21 cellular contexts compared by ENCODE assay signal in genomic region chr1:981491-981954, GRCh38. TPM values are rescaled to one million over a fixed set of nuclear protein-coding genes. Genes with fewer than 3 reads are reported as not detected.
DNase-seq lines count a peak whose midpoint lies in the region; ATAC-seq, FAIRE-seq and TF ChIP-seq lines count a peak whose summit lies in the region.
"Had no signal": no experiment of that assay in that cellular context is flagged by ENCODE, and none has a peak within 500 bp of the region (broad histone marks: within the 10 kb centered on the region; RNA-seq: fewer than 3 reads in every experiment).

No MANE protein-coding gene starts in this region.

- peaks cover 17 to 60% (median 29%) of the 10 kb centered on the region in 11 experiments for H3K27me3 ChIP-seq in BLaER1 treated with 17β-estradiol and CSF1 and Interleukin-3, amounts not matched to agents 10 nM and 100 nM
- peaks cover 0 to 12% (median 0%) of the 10 kb centered on the region in 9 donors for H3K27me3 ChIP-seq in heart left ventricle
- H3K27me3 ChIP-seq in skeletal muscle tissue (ENCODE audit: control insufficient read depth in 3 of 3, insufficient read depth in 3 of 3, low read length in 3 of 3): peaks cover 0 to 7% (median 3%) of the 10 kb centered on the region in 3 donors
- peaks cover 13% of the 10 kb centered on the region; the same call in 1 of the 2 replicates for H3K27me3 ChIP-seq in SK-N-SH (ENCODE audit: insufficient read depth)

- H3K9me3 ChIP-seq in BLaER1 treated with 17β-estradiol and CSF1 and Interleukin-3, amounts not matched to agents 10 nM and 100 nM (replicated peaks in 1 of 11): 0 out of 22 replicates have a peak, but pooled peaks cover 0 to 4% (median 0%) of the 10 kb centered on the region in 11 experiments
- H3K9me3 ChIP-seq in heart left ventricle (no peaks in the 10 kb centered on the region), kidney (ENCODE audit: control insufficient read depth in 1 of 2, low read length in 2 of 2) (no peaks in the 10 kb centered on the region), skeletal muscle tissue (ENCODE audit: control insufficient read depth in 3 of 3, low read length in 3 of 3) (no peaks in the 10 kb centered on the region), SK-N-SH (no peaks in the 10 kb centered on the region)
- H3K9me3 ChIP-seq: A549 had no signal

- no peaks in the 10 kb centered on the region for H3K4me1 Mint-ChIP-seq in natural killer cell
- H3K4me1 Mint-ChIP-seq: GM23338 had no signal

- CTCF ChIA-PET in SK-N-SH (lab: Yijun Ruan, JAX): interaction anchor here (0.5 to 9.1 kb wide), 16 partner anchors 8 to 311 kb away, joined by 3 to 246 read pairs (median 4); partner anchors contain the start of gene HES4

- POLR2A ChIA-PET in SK-N-SH (lab: Yijun Ruan, JAX): no interaction called here

- peak overlapping the region in 8 of 11 experiments; percentile 24 to 60 (median 51); a peak in 15 of 22 replicates for H3K4me2 ChIP-seq in BLaER1 treated with 17β-estradiol and CSF1 and Interleukin-3, amounts not matched to agents 10 nM and 100 nM
- no peak overlapping the region for H3K4me2 ChIP-seq in SK-N-SH
- H3K4me2 ChIP-seq: A549, GM23338 had no signal

- H3K27ac ChIP-seq in BLaER1 treated with 17β-estradiol and CSF1 and Interleukin-3, amounts not matched to agents 10 nM and 100 nM: no peak overlapping the region
- H3K27ac ChIP-seq in heart left ventricle: peak overlapping the region; percentile 79 to 100 (median 98)
- peak overlapping the region; percentile 54 to 57 for H3K27ac ChIP-seq in kidney (ENCODE audit: low read depth in 2 of 2, low read length in 2 of 2)
- peak overlapping the region; percentile 99 for H3K27ac ChIP-seq in skeletal muscle tissue (ENCODE audit: low read depth, low read length)
- no peak overlapping the region for H3K27ac ChIP-seq in SK-N-SH (ENCODE audit: low read depth in 2 of 2, low read length in 1 of 2)
- H3K27ac ChIP-seq: A549 had no signal

- TF ChIP-seq POLR2A in heart left ventricle (IDR thresholded peaks at IDR 0.05): no peak

- H2AFZ ChIP-seq in SK-N-SH (ENCODE audit: low read depth): no peak overlapping the region
- H2AFZ ChIP-seq: GM23338 had no signal

- FAIRE-seq in kidney (lab: Jason Lieb, UNC): no peak
- FAIRE-seq: A549, GM12891, GM19239 had no signal

- no peak for TF ChIP-seq EP300 in SK-N-SH (IDR thresholded peaks at IDR 0.05; ENCODE audit: borderline replicate concordance in 1 of 2, low read depth in 1 of 2, low read length in 1 of 2)

- H3K27ac Mint-ChIP-seq in natural killer cell: no peak overlapping the region
- H3K27ac Mint-ChIP-seq: GM23338 had no signal

- no peak for TF ChIP-seq CTCF in heart left ventricle (IDR thresholded peaks at IDR 0.05)
- no peak for TF ChIP-seq CTCF in kidney (IDR thresholded peaks at IDR 0.05; ENCODE audit: borderline replicate concordance, extremely low read depth, insufficient read depth)
- TF ChIP-seq CTCF in natural killer cell (IDR thresholded peaks at IDR 0.05): no peak
- TF ChIP-seq CTCF in SK-N-SH (IDR thresholded peaks at IDR 0.05): no peak

- H4K20me1 ChIP-seq in BLaER1 treated with 17β-estradiol and CSF1 and Interleukin-3, amounts not matched to agents 10 nM and 100 nM: peaks cover 0 to 22% (median 0%) of the 10 kb centered on the region in 11 experiments; a peak in 4 of 22 replicates
- no peaks in the 10 kb centered on the region for H4K20me1 ChIP-seq in SK-N-SH (ENCODE audit: insufficient read depth)

- no peaks in the 10 kb centered on the region for H3K36me3 ChIP-seq in BLaER1 treated with 17β-estradiol and CSF1 and Interleukin-3, amounts not matched to agents 10 nM and 100 nM
- H3K36me3 ChIP-seq in heart left ventricle (peaks cover 0 to 4% (median 0%) of the 10 kb centered on the region in 9 donors), kidney (ENCODE audit: control insufficient read depth in 1 of 2, insufficient read depth in 2 of 2, low read length in 2 of 2) (no peaks in the 10 kb centered on the region), skeletal muscle tissue (ENCODE audit: control insufficient read depth in 3 of 3, insufficient read depth in 3 of 3, low read length in 3 of 3) (peaks cover 5 to 29% (median 6%) of the 10 kb centered on the region in 3 donors), SK-N-SH (replicated peaks in 1 of 2; ENCODE audit: control insufficient read depth in 1 of 2, insufficient read depth in 2 of 2, low read length in 1 of 2) (no peaks in the 10 kb centered on the region)

- DNase-seq in heart left ventricle (peak in 4 of 5 donors; percentile 19 to 58 (median 46)), kidney (no peak), natural killer cell (no peak), SK-N-SH (no peak)
- DNase-seq: DMS53, EL, KBM-7, NCI-H187 treated with DMSO at 0.1 percent for 48 hours, NCI-H2227 treated with DMSO at 0.1 percent for 48 hours, NCI-H510A treated with DMSO at 0.1 percent for 48 hours, NCI-H82 had no signal

- H3K36me3 Mint-ChIP-seq in natural killer cell: no peaks in the 10 kb centered on the region
- H3K36me3 Mint-ChIP-seq: CD8-positive, alpha-beta memory T cell had no signal

- no peaks in the 10 kb centered on the region for H3F3A ChIP-seq in SK-N-SH (replicated peaks; ENCODE audit: insufficient read depth)

- no peak overlapping the region for H3K4me3 ChIP-seq in BLaER1 treated with 17β-estradiol and CSF1 and Interleukin-3, amounts not matched to agents 10 nM and 100 nM
- H3K4me3 ChIP-seq in heart left ventricle (peak overlapping the region; percentile 33 to 67 (median 56)), kidney (ENCODE audit: low read length in 2 of 2) (no peak overlapping the region), skeletal muscle tissue (ENCODE audit: low read length in 3 of 3) (peak overlapping the region; percentile 81 to 85 (median 83)), SK-N-SH (ENCODE audit: low read depth in 2 of 2, low read length in 1 of 2) (no peak overlapping the region)
- H3K4me3 ChIP-seq: A549, GM23338 had no signal

- no peak overlapping the region for H3K4me3 Mint-ChIP-seq in natural killer cell
- H3K4me3 Mint-ChIP-seq: CD8-positive, alpha-beta memory T cell; GM23338 had no signal

- H3K79me2 ChIP-seq in SK-N-SH (ENCODE audit: insufficient read depth): no peaks in the 10 kb centered on the region

- 49 to 58% (median 54%) methylated on average over 7 to 21 of the region's 21 CpGs for WGBS in heart left ventricle, 4 donors
- 47% methylated on average over 6 of the region's 21 CpGs for WGBS in SK-N-SH (ENCODE audit: low lambda C conversion rate)

- H3K4me1 ChIP-seq in BLaER1 treated with 17β-estradiol and CSF1 and Interleukin-3, amounts not matched to agents 10 nM and 100 nM: peaks cover 0 to 14% (median 11%) of the 10 kb centered on the region in 10 experiments; a peak in 12 of 20 replicates
- peaks cover 0 to 34% (median 4%) of the 10 kb centered on the region in 12 donors for H3K4me1 ChIP-seq in heart left ventricle
- H3K4me1 ChIP-seq in kidney (ENCODE audit: control insufficient read depth in 1 of 2, insufficient read depth in 1 of 2, low read depth in 1 of 2, low read length in 2 of 2): no peaks in the 10 kb centered on the region
- peaks cover 28 to 57% (median 35%) of the 10 kb centered on the region in 3 donors for H3K4me1 ChIP-seq in skeletal muscle tissue (ENCODE audit: control insufficient read depth in 3 of 3, insufficient read depth in 3 of 3, low read length in 3 of 3)
- H3K4me1 ChIP-seq in SK-N-SH (ENCODE audit: control insufficient read depth in 1 of 2, insufficient read depth in 2 of 2, low read depth in 1 of 2, low read length in 1 of 2): peaks cover 0 to 12% of the 10 kb centered on the region in 2 experiments; a peak in 1 of 4 replicates
- H3K4me1 ChIP-seq: A549 had no signal

- intact Hi-C loops in heart left ventricle (cut with DNase I) (loop anchor here in 2 of 10 donors (5.0 to 10.0 kb wide), 2 partner anchors 81 to 313 kb away; no protein-coding TSS in a partner anchor), kidney (cut with DNase I) (no loop called here), natural killer cell (cut with micrococcal nuclease) (loop anchor here (5.0 kb wide), 1 partner anchor 311 kb away; no protein-coding TSS in a partner anchor)

- no peak for TF ChIP-seq RAD21 in SK-N-SH (IDR thresholded peaks at IDR 0.05; ENCODE audit: low read length)

- H3K9me3 Mint-ChIP-seq in natural killer cell: no peaks in the 10 kb centered on the region
- H3K9me3 Mint-ChIP-seq: CD8-positive, alpha-beta memory T cell had no signal

- no peaks in the 10 kb centered on the region for H3K9me2 ChIP-seq in SK-N-SH

- H3K9ac ChIP-seq in BLaER1 treated with 17β-estradiol and CSF1 and Interleukin-3, amounts not matched to agents 10 nM and 100 nM: peak overlapping the region in 1 of 11 experiments; percentile 35; a peak in 1 of 22 replicates
- H3K9ac ChIP-seq in kidney (ENCODE audit: low read length in 2 of 2) (peak overlapping the region in 1 of 2 donors; percentile 26), skeletal muscle tissue (ENCODE audit: low read depth in 1 of 3, low read length in 3 of 3) (peak overlapping the region; percentile 97 to 100 (median 97)), SK-N-SH (no peak overlapping the region)

- ATAC-seq in heart left ventricle: peak in 3 of 4 donors; percentile 3 to 6 (median 5)
- no peak for ATAC-seq in GM19455 (IDR thresholded peaks at IDR 0.05; ENCODE audit: unreplicated experiment)
- no peak for ATAC-seq in natural killer cell
- ATAC-seq: A549, GM23338, HCT116 had no signal

- H3K27me3 Mint-ChIP-seq in natural killer cell (ENCODE audit: low read depth in 2 of 2): peaks cover 14 to 17% of the 10 kb centered on the region in 2 donors

RNA-seq across cellular contexts. Expression of gene PERM1, which starts 0.4 kb away (rescaled TPM):
- 100 to 1,000 TPM in 6 of 9 donors, 10 to 100 TPM in 3; 52.8 to 149 (median 104) TPM for total RNA-seq in heart left ventricle
- polyA plus RNA-seq in heart left ventricle: 100 to 1,000 TPM in 1 of 2 donors, 10 to 100 TPM in 1; 53.3 to 353 TPM
- total RNA-seq in kidney: 0.25 TPM
- polyA plus RNA-seq in kidney (ENCODE audit: insufficient read depth, low read depth, low replicate concordance): 0.86 TPM
- 3.1 TPM for total RNA-seq in skeletal muscle tissue
- not detected for total RNA-seq in natural killer cell
- 0.18 and 0.25 TPM in 2 replicates for polyA plus RNA-seq in SK-N-SH (2012; rRNA removed)
- polyA plus RNA-seq in SK-N-SH (2012; cell fraction: cytosol; rRNA removed): 0.13 and 0.18 TPM in 2 replicates
- polyA plus RNA-seq in SK-N-SH (2012; cell fraction: nucleus; rRNA removed): 0.73 and 1.4 TPM in 2 replicates
- total RNA-seq: CD8-positive, alpha-beta memory T cell; GM23338 had no signal
- polyA plus RNA-seq: BJ; CD8-positive, alpha-beta memory T cell had no signal

RNA-seq across cellular contexts. Expression of gene PLEKHN1, which starts 15.2 kb away (rescaled TPM):
- under 1 TPM in 2 of 9 donors, not detected in 7; 0.37 to 0.63 TPM for total RNA-seq in heart left ventricle
- under 1 TPM; 0.15 TPM for polyA plus RNA-seq in heart left ventricle
- 14.3 TPM for total RNA-seq in kidney
- polyA plus RNA-seq in kidney (ENCODE audit: insufficient read depth, low read depth, low replicate concordance): not detected
- not detected for total RNA-seq in skeletal muscle tissue
- 1 to 10 TPM; 1.3 to 1.9 (median 1.3) TPM for total RNA-seq in natural killer cell
- not detected in 2 replicates for polyA plus RNA-seq in SK-N-SH (2012; rRNA removed)
- not detected in 2 replicates for polyA plus RNA-seq in SK-N-SH (2012; cell fraction: cytosol; rRNA removed)
- polyA plus RNA-seq in SK-N-SH (2012; cell fraction: nucleus; rRNA removed): 0.13 and 0.25 TPM in 2 replicates

RNA-seq across cellular contexts. Expression of gene HES4, which starts 18.4 kb away (rescaled TPM):
- total RNA-seq in heart left ventricle (10 to 100 TPM; 26.8 to 98.1 (median 42.0) TPM), kidney (32.0 TPM), skeletal muscle tissue (7.3 TPM), natural killer cell (10 to 100 TPM; 15.4 to 35.5 (median 28.9) TPM)
- polyA plus RNA-seq in heart left ventricle (10 to 100 TPM; 25.7 to 29.2 TPM), kidney (ENCODE audit: insufficient read depth, low read depth, low replicate concordance) (15.8 TPM), SK-N-SH (2012; rRNA removed) (4.2 and 4.7 TPM in 2 replicates)
- 0.26 and 0.32 TPM in 2 replicates for polyA plus RNA-seq in SK-N-SH (2012; cell fraction: cytosol; rRNA removed)
- polyA plus RNA-seq in SK-N-SH (2012; cell fraction: nucleus; rRNA removed): 43.9 and 52.7 TPM in 2 replicates
- polyA plus RNA-seq: CD8-positive, alpha-beta memory T cell had no signal

RNA-seq across cellular contexts. Expression of gene KLHL17, which starts 21.1 kb away (rescaled TPM):
- total RNA-seq in heart left ventricle: 1 to 10 TPM; 1.6 to 6.8 (median 4.7) TPM
- polyA plus RNA-seq in heart left ventricle: 1 to 10 TPM; 5.4 to 5.5 TPM
- 11.5 TPM for total RNA-seq in kidney
- 6.9 TPM for polyA plus RNA-seq in kidney (ENCODE audit: insufficient read depth, low read depth, low replicate concordance)
- 1.0 TPM for total RNA-seq in skeletal muscle tissue
- 10 to 100 TPM; 17.8 to 33.5 (median 22.4) TPM for total RNA-seq in natural killer cell
- 27.3 and 28.1 TPM in 2 replicates for polyA plus RNA-seq in SK-N-SH (2012; rRNA removed)
- polyA plus RNA-seq in SK-N-SH (2012; cell fraction: cytosol; rRNA removed): 3.6 and 5.7 TPM in 2 replicates
- polyA plus RNA-seq in SK-N-SH (2012; cell fraction: nucleus; rRNA removed): 220 and 295 TPM in 2 replicates

RNA-seq across cellular contexts. Expression of gene NOC2L, which starts 22.5 kb away (rescaled TPM):
- total RNA-seq in heart left ventricle: 10 to 100 TPM; 36.0 to 63.6 (median 43.3) TPM
- 10 to 100 TPM; 55.1 to 85.3 TPM for polyA plus RNA-seq in heart left ventricle
- total RNA-seq in kidney: 65.5 TPM
- 42.4 TPM for polyA plus RNA-seq in kidney (ENCODE audit: insufficient read depth, low read depth, low replicate concordance)
- 47.0 TPM for total RNA-seq in skeletal muscle tissue
- 10 to 100 TPM; 61.4 to 66.0 (median 61.8) TPM for total RNA-seq in natural killer cell
- polyA plus RNA-seq in SK-N-SH (2012; rRNA removed): 114 and 124 TPM in 2 replicates
- 77.5 and 83.1 TPM in 2 replicates for polyA plus RNA-seq in SK-N-SH (2012; cell fraction: cytosol; rRNA removed)
- 214 and 215 TPM in 2 replicates for polyA plus RNA-seq in SK-N-SH (2012; cell fraction: nucleus; rRNA removed)

Comparison
In these comparisons a context has a peak if more than half of its experiments do, and no peak if none do; other contexts are left out.
1. H3K27ac ChIP-seq: peak in heart left ventricle (12 of 12), kidney (2 of 2) and skeletal muscle tissue (single experiment); none in BLaER1 treated with 17β-estradiol and CSF1 and Interleukin-3, amounts not matched to agents 10 nM and 100 nM (0 of 11) and SK-N-SH (0 of 2).
2. H3K4me3 ChIP-seq: peak in heart left ventricle (12 of 12) and skeletal muscle tissue (3 of 3); none in BLaER1 treated with 17β-estradiol and CSF1 and Interleukin-3, amounts not matched to agents 10 nM and 100 nM (0 of 10), kidney (0 of 2) and SK-N-SH (0 of 2).
3. ATAC-seq: peak in heart left ventricle (3 of 4); none in GM19455 (single experiment) and natural killer cell (0 of 3).
4. DNase-seq: peak in heart left ventricle (4 of 5); none in kidney (single experiment), natural killer cell (single experiment) and SK-N-SH (single experiment).
5. RNA of gene PERM1, which starts 0.4 kb away (total RNA-seq): 52.8 to 149 TPM in heart left ventricle; 3.1 TPM in skeletal muscle tissue (single experiment), 0.25 TPM in kidney (single experiment) and not detected in natural killer cell; every median in the first group is over 10 times any median in the second.